In genomic region chr6:44256291-44257006, GRCh38 we compare ENCODE assay signal across 8 cellular contexts. TPM values are rescaled to one million over a fixed set of nuclear protein-coding genes. Genes with fewer than 3 reads are reported as not detected.
DNase-seq lines count a peak whose midpoint lies in the region; ATAC-seq and TF ChIP-seq lines count a peak whose summit lies in the region.

No MANE protein-coding gene starts in this region.

- no peaks in the 10 kb centered on the region for H3K27me3 Mint-ChIP-seq in MCF 10A (ENCODE audit: insufficient read depth, unreplicated experiment)

- H3K36me3 ChIP-seq in GM06990 (ENCODE audit: control insufficient read depth, insufficient read depth, low read length): peaks cover 46% of the 10 kb centered on the region
- H3K36me3 ChIP-seq in MG63: peaks cover 73% of the 10 kb centered on the region
- H3K36me3 ChIP-seq in lung (ENCODE audit: control insufficient read depth in 2 of 2, insufficient read depth in 2 of 2, low read length in 2 of 2): peaks cover 25 to 43% of the 10 kb centered on the region in 2 donors
- peaks cover 0 to 37% (median 19%) of the 10 kb centered on the region in 4 donors for H3K36me3 ChIP-seq in transverse colon

- DNase-seq in GM06990 (ENCODE audit: extremely low read depth, insufficient read length) (peak; percentile 49), MG63 (peak; percentile 73), MCF 10A (ENCODE audit: unreplicated experiment) (no peak), lung (ENCODE audit: low spot score) (no peak), transverse colon (peak; percentile 38), AG20443 (ENCODE audit: low spot score) (no peak)
- DNase-seq in activated CD4-positive, alpha-beta T cell treated with anti-CD3 and anti-CD28 coated beads for 1 hour: no peak

- POLR2A ChIA-PET in MCF 10A (lab: Yijun Ruan, JAX): interaction anchor here (0.5 to 3.0 kb wide), 20 partner anchors 9 to 1511 kb away, joined by 3 to 121 read pairs (median 4); partner anchors contain the start of genes AARS2, HSP90AB1, MAD2L1BP and NFKBIE

- H3K4me1 Mint-ChIP-seq in MCF 10A (ENCODE audit: insufficient read depth, unreplicated experiment): peaks cover 56% of the 10 kb centered on the region

- no peaks in the 10 kb centered on the region for H3K9me3 Mint-ChIP-seq in MCF 10A (ENCODE audit: unreplicated experiment)

- no TSS peak for BruUV-seq in MCF 10A (replicated peaks; lab: Mats Ljungman, UMichigan)

- CTCF ChIA-PET in MCF 10A (lab: Yijun Ruan, JAX): interaction anchor here (0.6 to 4.5 kb wide), 35 partner anchors 9 to 586 kb away, joined by 3 to 33 read pairs (median 4); partner anchors contain the start of genes AARS2, HSP90AB1 and SLC29A1

- TF ChIP-seq CTCF in GM06990 (IDR thresholded peaks at IDR 0.05; ENCODE audit: insufficient read depth, low read length, poor library complexity, severe bottlenecking) (no peak), MCF 10A (IDR thresholded peaks at IDR 0.05; ENCODE audit: unreplicated experiment) (no peak), lung (IDR thresholded peaks at IDR 0.05; ENCODE audit: control extremely low read depth, extremely low read depth) (no peak), transverse colon (IDR thresholded peaks at IDR 0.05) (no peak)

- H3K27me3 ChIP-seq in GM06990 (replicated peaks; ENCODE audit: control insufficient read depth, insufficient read depth, low read length): no peaks in the 10 kb centered on the region
- H3K27me3 ChIP-seq in MG63: no peaks in the 10 kb centered on the region
- H3K27me3 ChIP-seq in lung (ENCODE audit: control insufficient read depth, insufficient read depth): no peaks in the 10 kb centered on the region
- no peaks in the 10 kb centered on the region for H3K27me3 ChIP-seq in transverse colon

- in situ Hi-C loops in transverse colon (cut with MboI; ENCODE audit: low pct_ligation_motif_present in 1 of 4, low pct_unique_long_range_greater_than_20kb in 1 of 4, low sequenced_read_pairs in 3 of 4): no loop called here

- H3K9me3 ChIP-seq in MG63: no peaks in the 10 kb centered on the region
- H3K9me3 ChIP-seq in lung (ENCODE audit: control insufficient read depth in 2 of 2, insufficient read depth in 1 of 2, low read length in 1 of 2): no peaks in the 10 kb centered on the region
- H3K9me3 ChIP-seq in transverse colon: no peaks in the 10 kb centered on the region

- peak overlapping the region; percentile 57 for H3K27ac Mint-ChIP-seq in MCF 10A (ENCODE audit: low read depth, unreplicated experiment)

- H3K4me1 ChIP-seq in lung (ENCODE audit: control insufficient read depth in 2 of 2, insufficient read depth in 2 of 2, low read length in 2 of 2) (peaks cover 0 to 9% of the 10 kb centered on the region in 2 donors), transverse colon (peaks cover 12 to 19% (median 17%) of the 10 kb centered on the region in 4 donors)

- intact Hi-C loops in MCF 10A (cut with micrococcal nuclease) (loop anchor here (1.0 kb wide), 2 partner anchors 10 to 35 kb away; no protein-coding TSS in a partner anchor), transverse colon (cut with DNase I; ENCODE audit: low total_unique reads) (no loop called here)

- TF ChIP-seq POLR2A in transverse colon (IDR thresholded peaks at IDR 0.05): no peak

- no peak for TF ChIP-seq EP300 in transverse colon (IDR thresholded peaks at IDR 0.05; ENCODE audit: low read depth)

- H3K27ac ChIP-seq in lung (ENCODE audit: low read depth in 1 of 2, low read length in 1 of 2) (peak overlapping the region; percentile 89), transverse colon (peak overlapping the region; percentile 85 to 94 (median 91))

- WGBS in lung, 2 donors: 13 to 14% methylated on average over 23 to 25 of the region's 25 CpGs
- WGBS in transverse colon (ENCODE audit: low coverage in 1 of 2), 2 donors: 5 to 7% methylated on average over 4 to 25 of the region's 25 CpGs

- H3K4me3 Mint-ChIP-seq in MCF 10A (ENCODE audit: unreplicated experiment): peak overlapping the region; percentile 84

- peaks cover 61% of the 10 kb centered on the region for H3K36me3 Mint-ChIP-seq in MCF 10A (ENCODE audit: insufficient read depth, unreplicated experiment)

- peak overlapping the region; percentile 80 for H3K4me3 ChIP-seq in GM06990 (replicated peaks; ENCODE audit: low read depth, low read length)
- H3K4me3 ChIP-seq in MG63: peak overlapping the region; percentile 96
- peak overlapping the region; percentile 83 for H3K4me3 ChIP-seq in lung
- H3K4me3 ChIP-seq in transverse colon: peak overlapping the region; percentile 65 to 76 (median 73)

- ATAC-seq in lung (ENCODE audit: insufficient read depth, low FRiP score) (peak; percentile 3), GM21717 (IDR thresholded peaks at IDR 0.05; ENCODE audit: unreplicated experiment) (no peak)

RNA-seq across cellular contexts. Expression of gene SLC35B2, which starts 0.9 kb away (rescaled TPM):
- total RNA-seq in MG63 (2014; rRNA removed; shearing (Covaris generic); ENCODE audit: low replicate concordance): 386 and 631 TPM in 2 replicates
- total RNA-seq in MCF 10A (2022) (27.1 and 31.3 TPM in 2 replicates), lung (10 to 100 TPM; 29.9 to 44.4 TPM), transverse colon (10 to 100 TPM in 3 of 4 donors, 1 to 10 TPM in 1; 9.0 to 36.4 (median 22.5) TPM)
- polyA plus RNA-seq in lung: 10 to 100 TPM; 15.0 to 39.9 TPM

RNA-seq across cellular contexts. Expression of gene NFKBIE, which starts 8.9 kb away (rescaled TPM):
- 24.4 and 35.2 TPM in 2 replicates for total RNA-seq in MG63 (2014; rRNA removed; shearing (Covaris generic); ENCODE audit: low replicate concordance)
- total RNA-seq in MCF 10A (2022) (6.0 and 8.8 TPM in 2 replicates), lung (10 to 100 TPM; 13.1 to 20.1 TPM), transverse colon (10 to 100 TPM in 3 of 4 donors, 1 to 10 TPM in 1; 2.6 to 67.3 (median 19.0) TPM)
- 10 to 100 TPM; 20.7 to 40.6 TPM for polyA plus RNA-seq in lung

RNA-seq across cellular contexts. Expression of gene HSP90AB1, which starts 9.5 kb away (rescaled TPM):
- 5,432 and 5,573 TPM in 2 replicates for total RNA-seq in MG63 (2014; rRNA removed; shearing (Covaris generic); ENCODE audit: low replicate concordance)
- total RNA-seq in MCF 10A (2022): 546 and 577 TPM in 2 replicates
- 100 to 1,000 TPM; 458 to 700 TPM for total RNA-seq in lung
- 100 to 1,000 TPM; 289 to 560 TPM for polyA plus RNA-seq in lung
- 100 to 1,000 TPM; 105 to 371 (median 242) TPM for total RNA-seq in transverse colon

RNA-seq across cellular contexts. Expression of gene TMEM151B, which starts 13.8 kb away (rescaled TPM):
- 0.20 TPM in 1 of 2 replicates, not detected in the other for total RNA-seq in MG63 (2014; rRNA removed; shearing (Covaris generic); ENCODE audit: low replicate concordance)
- total RNA-seq in MCF 10A (2022) (not detected in 2 replicates), lung (under 1 TPM; 0.11 to 0.21 TPM), transverse colon (1 to 10 TPM in 2 of 4 donors, under 1 TPM in 2; 0.14 to 3.8 (median 1.7) TPM)
- under 1 TPM; 0.02 to 0.04 TPM for polyA plus RNA-seq in lung

RNA-seq across cellular contexts. Expression of gene SLC29A1, which starts 33.1 kb away (rescaled TPM):
- 118 and 130 TPM in 2 replicates for total RNA-seq in MG63 (2014; rRNA removed; shearing (Covaris generic); ENCODE audit: low replicate concordance)
- total RNA-seq in MCF 10A (2022) (6.8 and 7.0 TPM in 2 replicates), lung (10 to 100 TPM; 19.1 to 42.7 TPM), transverse colon (10 to 100 TPM; 25.1 to 45.2 (median 35.6) TPM)
- 10 to 100 TPM; 20.3 to 32.5 TPM for polyA plus RNA-seq in lung

Comparison
In these comparisons a context has a peak if more than half of its experiments do, and no peak if none do; other contexts are left out.
1. DNase-seq: peak in GM06990 (single experiment), MG63 (single experiment) and transverse colon (single experiment); none in MCF 10A (single experiment), lung (single experiment), AG20443 (single experiment) and activated CD4-positive, alpha-beta T cell treated with anti-CD3 and anti-CD28 coated beads for 1 hour (single experiment).
2. Peak in every context shown above with its lines, with median percentiles within 50 percentile points of each other: H3K4me3 ChIP-seq.